ENCODE assay signal across 8 cellular contexts in the genomic region with DNA sequence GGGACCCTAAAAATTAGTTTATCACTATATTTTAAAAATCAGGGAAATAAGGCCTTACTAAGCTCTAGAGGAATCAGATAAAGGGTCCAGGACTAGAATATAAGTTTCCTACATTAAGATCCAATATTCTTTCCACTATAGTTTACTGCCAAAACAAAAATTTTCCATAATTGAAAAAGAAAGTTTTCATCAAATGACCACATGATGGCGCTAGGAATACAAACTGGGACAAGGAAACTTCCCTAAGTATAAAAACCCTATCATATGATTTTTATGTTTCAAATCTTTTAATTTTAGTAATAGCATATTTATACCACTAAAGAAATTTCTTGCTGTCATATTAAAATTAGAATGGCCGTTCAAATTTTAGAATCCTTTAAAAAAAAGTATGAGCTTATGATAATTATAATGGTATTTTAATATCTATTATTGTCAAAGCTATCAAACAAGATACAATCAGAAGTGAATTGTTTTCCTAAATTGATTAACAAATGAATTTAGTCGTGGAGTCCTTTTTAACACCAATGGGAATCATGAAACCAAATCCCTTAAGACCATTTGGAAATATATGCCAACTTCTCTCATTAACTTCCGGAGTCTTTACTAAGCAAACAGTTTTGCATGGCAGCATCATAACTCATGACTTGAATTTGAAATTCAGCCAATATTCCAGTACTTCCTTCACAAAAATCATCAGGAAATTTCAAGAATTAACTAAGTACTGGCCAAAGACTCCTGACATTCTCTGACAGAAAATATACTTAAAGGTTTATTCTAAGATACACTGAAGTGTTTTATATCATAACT.
A peak's percentile ranks its signal among the peaks of the same experiment; 100 is the strongest.
DNase-seq lines count a peak whose midpoint lies in the region; ATAC-seq, FAIRE-seq and TF ChIP-seq lines count a peak whose summit lies in the region.

No MANE protein-coding gene starts in this region.

- no peak for ATAC-seq in HG03378 (IDR thresholded peaks at IDR 0.05; ENCODE audit: unreplicated experiment)

- H3K4me3 ChIP-seq in endothelial cell of umbilical vein (replicated peaks in 1 of 3; ENCODE audit: insufficient read depth in 1 of 3, low read depth in 1 of 3, low read length in 3 of 3) (peak overlapping the region in 1 of 3 experiments; percentile 32), small intestine (ENCODE audit: low read depth in 1 of 2, low read length in 2 of 2) (no peak overlapping the region)

- no peak for TF ChIP-seq POLR2A in endothelial cell of umbilical vein (IDR thresholded peaks at IDR 0.05; ENCODE audit: low read depth, low read length)

- H3K27me3 ChIP-seq in endothelial cell of umbilical vein (ENCODE audit: control insufficient read depth in 2 of 2, insufficient read depth in 2 of 2, low read length in 2 of 2) (no peaks in the 10 kb centered on the region), small intestine (ENCODE audit: control insufficient read depth in 2 of 2, insufficient read depth in 2 of 2, low read length in 2 of 2) (no peaks in the 10 kb centered on the region)

- intact Hi-C loops in endothelial cell of umbilical vein (cut with micrococcal nuclease): loop anchor here (1.0 to 10.0 kb wide), 7 partner anchors 31 to 361 kb away; a partner anchor contains a TSS

- no peaks in the 10 kb centered on the region for H3K9me1 ChIP-seq in endothelial cell of umbilical vein (replicated peaks; ENCODE audit: control insufficient read depth, extremely low read depth, insufficient read depth, low read length)

- dilution Hi-C loops in endothelial cell of umbilical vein (cut with MboI; ENCODE audit: extremely low pct_ligation_motif_present, low sequenced_read_pairs): no loop called here

- H3K36me3 ChIP-seq in endothelial cell of umbilical vein (ENCODE audit: control insufficient read depth in 2 of 2, extremely low read depth in 1 of 2, insufficient read depth in 2 of 2, low read length in 2 of 2) (no peaks in the 10 kb centered on the region), small intestine (ENCODE audit: control insufficient read depth in 2 of 2, insufficient read depth in 2 of 2, low read length in 2 of 2) (no peaks in the 10 kb centered on the region)

- no peaks in the 10 kb centered on the region for H3K79me2 ChIP-seq in endothelial cell of umbilical vein (ENCODE audit: control insufficient read depth, insufficient read depth, low read length)

- H3K4me2 ChIP-seq in endothelial cell of umbilical vein (ENCODE audit: insufficient read depth, low read length): peak overlapping the region; percentile 82

- no peak overlapping the region for H2AFZ ChIP-seq in endothelial cell of umbilical vein (ENCODE audit: low read depth, low read length)

- H3K9me3 ChIP-seq in endothelial cell of umbilical vein (replicated peaks; ENCODE audit: control insufficient read depth, insufficient read depth, low read length) (no peaks in the 10 kb centered on the region), small intestine (ENCODE audit: control insufficient read depth, low read depth) (no peaks in the 10 kb centered on the region)

- no peaks in the 10 kb centered on the region for H4K20me1 ChIP-seq in endothelial cell of umbilical vein (replicated peaks; ENCODE audit: control insufficient read depth, extremely low read depth, insufficient read depth, low read length)

- FAIRE-seq in endothelial cell of umbilical vein (lab: Jason Lieb, UNC) (peak; percentile 67), small intestine (lab: Jason Lieb, UNC) (peak; percentile 49)

- H3K27ac ChIP-seq in endothelial cell of umbilical vein (ENCODE audit: insufficient read depth, low read depth, low read length) (peak overlapping the region; percentile 51), small intestine (ENCODE audit: low read depth in 1 of 2, low read length in 1 of 2) (no peak overlapping the region)

- peak; percentile 10 to 25 for TF ChIP-seq CTCF in endothelial cell of umbilical vein (IDR thresholded peaks at IDR 0.05; ENCODE audit: extremely low read depth in 1 of 2, insufficient read depth in 1 of 2, low read depth in 1 of 2, low read length in 2 of 2)

- CTCF ChIA-PET in endothelial cell of umbilical vein (lab: Charles Lee): interaction anchor here (0.7 to 12.9 kb wide), 29 partner anchors 9 to 362 kb away, joined by 3 to 287 read pairs (median 5); a partner anchor contains a TSS

- H3K4me1 ChIP-seq in endothelial cell of umbilical vein (ENCODE audit: control insufficient read depth, extremely low read depth, insufficient read depth, low read length) (peaks cover 18% of the 10 kb centered on the region), small intestine (ENCODE audit: control insufficient read depth in 2 of 2, insufficient read depth in 1 of 2, low read depth in 1 of 2, low read length in 1 of 2) (no peaks in the 10 kb centered on the region)

- POLR2A ChIA-PET in endothelial cell of umbilical vein (lab: Charles Lee): no interaction called here

- no peak overlapping the region for H3K9ac ChIP-seq in endothelial cell of umbilical vein (replicated peaks; ENCODE audit: extremely low read depth, insufficient read depth, low read length)

- 13 to 26% (median 23%) methylated on average over 4 of the region's 4 CpGs for WGBS in small intestine, 3 donors

- DNase-seq in NCI-H1694 treated with DMSO at 0.1 percent for 48 hours (lab: John Stamatoyannopoulos, UW) (peak; percentile 41), NCI-H1694 (lab: John Stamatoyannopoulos, UW) (no peak), NCI-H526 treated with DMSO at 0.1 percent for 48 hours (lab: John Stamatoyannopoulos, UW) (peak; percentile 20), endothelial cell of umbilical vein (ENCODE audit: low read depth, low spot score) (peak; percentile 85), small intestine (no peak), Ammon's horn (ENCODE audit: low spot score) (no peak), NCI-H524 treated with DMSO at 0.1 percent for 48 hours (lab: John Stamatoyannopoulos, UW) (no peak)

- BruUV-seq in endothelial cell of umbilical vein (replicated peaks; lab: Mats Ljungman, UMichigan): no TSS peak

TF ChIP-seq in endothelial cell of umbilical vein, 7 proteins besides CTCF, POLR2A, EP300 and RAD21:
- TF ChIP-seq, protein P1, sequence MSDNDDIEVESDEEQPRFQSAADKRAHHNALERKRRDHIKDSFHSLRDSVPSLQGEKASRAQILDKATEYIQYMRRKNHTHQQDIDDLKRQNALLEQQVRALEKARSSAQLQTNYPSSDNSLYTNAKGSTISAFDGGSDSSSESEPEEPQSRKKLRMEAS (IDR thresholded peaks at IDR 0.05; ENCODE audit: insufficient read depth, insufficient read length): no peak
- TF ChIP-seq MYC (IDR thresholded peaks at IDR 0.05; ENCODE audit: low read depth, low read length) (no peak), JUN (IDR thresholded peaks at IDR 0.05; ENCODE audit: borderline replicate concordance, insufficient read depth, insufficient read length, low read depth) (no peak), EZH2 (IDR thresholded peaks at IDR 0.05; ENCODE audit: borderline replicate concordance, low read depth, low read length, severe bottlenecking) (no peak), POLR2AphosphoS5 (IDR thresholded peaks at IDR 0.05; ENCODE audit: insufficient read depth, low read depth, low read length) (no peak), GATA2 (IDR thresholded peaks at IDR 0.05; ENCODE audit: insufficient read depth, insufficient read length, low read depth, low read length) (no peak), FOS (IDR thresholded peaks at IDR 0.05; ENCODE audit: borderline replicate concordance, insufficient read depth, low read length) (no peak)

Comparison
In these comparisons a context has a peak if more than half of its experiments do, and no peak if none do; other contexts are left out.
1. DNase-seq: peak in NCI-H1694 treated with DMSO at 0.1 percent for 48 hours (single experiment), NCI-H526 treated with DMSO at 0.1 percent for 48 hours (single experiment) and endothelial cell of umbilical vein (single experiment); none in NCI-H1694 (single experiment), small intestine (single experiment), Ammon's horn (single experiment) and NCI-H524 treated with DMSO at 0.1 percent for 48 hours (single experiment).